8 cellular contexts compared by ENCODE assay signal in genomic region chr14:100025111-100025510, GRCh38. TPM values are rescaled to one million over a fixed set of nuclear protein-coding genes. Genes with fewer than 3 reads are reported as not detected.
DNase-seq lines count a peak whose midpoint lies in the region; ATAC-seq and TF ChIP-seq lines count a peak whose summit lies in the region.

No MANE protein-coding gene starts in this region.

- CTCF ChIA-PET in GM10248 (lab: Yijun Ruan, JAX), result interaction anchor here (0.8 to 4.3 kb wide), 22 partner anchors 9 to 168 kb away, joined by 3 to 50 read pairs (median 4); no protein-coding TSS in a partner anchor

- H3K36me3 ChIP-seq in RWPE2 (ENCODE audit: low read depth), result no peaks in the 10 kb centered on the region

- H3K27ac Mint-ChIP-seq in dendritic cell treated with granulocyte-macrophage colony-stimulating factor and Interleukin-4, amounts not matched to agents 40 ng/mL and 50 ng/mL, for 4 days, result peak overlapping the region; percentile 9
- peak overlapping the region; percentile 81 for H3K27ac Mint-ChIP-seq in osteocyte (ENCODE audit: unreplicated experiment)

- intact Hi-C loops in dendritic cell treated with granulocyte-macrophage colony-stimulating factor and Interleukin-4, amounts not matched to agents 40 ng/mL and 50 ng/mL, for 4 days (cut with micrococcal nuclease), result loop anchor here (2.0 kb wide), 1 partner anchor 42 kb away; no protein-coding TSS in a partner anchor

- H3K4me1 Mint-ChIP-seq in dendritic cell treated with granulocyte-macrophage colony-stimulating factor and Interleukin-4, amounts not matched to agents 40 ng/mL and 50 ng/mL, for 4 days (ENCODE audit: low read depth), result peaks cover 10% of the 10 kb centered on the region
- peaks cover 82% of the 10 kb centered on the region for H3K4me1 Mint-ChIP-seq in osteocyte (ENCODE audit: unreplicated experiment)

- peak; percentile 53 for DNase-seq in GM10248 (ENCODE audit: extremely low spot score)
- DNase-seq in RWPE2 (ENCODE audit: low spot score), result no peak
- no peak for DNase-seq in osteocyte (ENCODE audit: extremely low spot score, unreplicated experiment)
- DNase-seq in NCI-H2081 (lab: John Stamatoyannopoulos, UW), result no peak
- no peak for DNase-seq in NCI-H748 treated with DMSO at 0.1 percent for 48 hours (lab: John Stamatoyannopoulos, UW)

- no peaks in the 10 kb centered on the region for H3K27me3 Mint-ChIP-seq in dendritic cell treated with granulocyte-macrophage colony-stimulating factor and Interleukin-4, amounts not matched to agents 40 ng/mL and 50 ng/mL, for 4 days
- no peaks in the 10 kb centered on the region for H3K27me3 Mint-ChIP-seq in osteocyte (ENCODE audit: unreplicated experiment)

- no peaks in the 10 kb centered on the region for H3K27me3 ChIP-seq in RWPE2 (ENCODE audit: insufficient read depth, poor library complexity, severe bottlenecking)

- no peak overlapping the region for H3K4me3 ChIP-seq in RWPE2 (ENCODE audit: severe bottlenecking)

- POLR2A ChIA-PET in GM10248 (lab: Yijun Ruan, JAX), result no interaction called here

- no peak overlapping the region for H3K27ac ChIP-seq in RWPE2 (ENCODE audit: poor library complexity, severe bottlenecking)

- H3K9me3 Mint-ChIP-seq in dendritic cell treated with granulocyte-macrophage colony-stimulating factor and Interleukin-4, amounts not matched to agents 40 ng/mL and 50 ng/mL, for 4 days, result no peaks in the 10 kb centered on the region
- H3K9me3 Mint-ChIP-seq in osteocyte (ENCODE audit: unreplicated experiment), result no peaks in the 10 kb centered on the region

- peak; percentile 57 for ATAC-seq in HG02981 (IDR thresholded peaks at IDR 0.05; ENCODE audit: unreplicated experiment)
- peak; percentile 85 for ATAC-seq in RWPE2 (ENCODE audit: low read depth)
- no peak for ATAC-seq in HG03175 (IDR thresholded peaks at IDR 0.05; ENCODE audit: unreplicated experiment)

- TF ChIP-seq CTCF in GM10248 (IDR thresholded peaks at IDR 0.05; ENCODE audit: control extremely low read depth, extremely low read depth, low read depth, missing control alignments) (peak; percentile 59), RWPE2 (IDR thresholded peaks at IDR 0.05; ENCODE audit: poor library complexity, severe bottlenecking) (peak; percentile 75), osteocyte (IDR thresholded peaks at IDR 0.05) (peak; percentile 38)

- no peaks in the 10 kb centered on the region for H3K9me3 ChIP-seq in RWPE2 (ENCODE audit: severe bottlenecking)

- peaks cover 15% of the 10 kb centered on the region for H3K4me1 ChIP-seq in RWPE2 (ENCODE audit: insufficient read depth, poor library complexity, severe bottlenecking)

- no peaks in the 10 kb centered on the region for H3K36me3 Mint-ChIP-seq in dendritic cell treated with granulocyte-macrophage colony-stimulating factor and Interleukin-4, amounts not matched to agents 40 ng/mL and 50 ng/mL, for 4 days (ENCODE audit: low read depth)
- peaks cover 2% of the 10 kb centered on the region for H3K36me3 Mint-ChIP-seq in osteocyte (ENCODE audit: unreplicated experiment)

- no peak overlapping the region for H3K4me3 Mint-ChIP-seq in dendritic cell treated with granulocyte-macrophage colony-stimulating factor and Interleukin-4, amounts not matched to agents 40 ng/mL and 50 ng/mL, for 4 days
- no peak overlapping the region for H3K4me3 Mint-ChIP-seq in osteocyte (ENCODE audit: unreplicated experiment)

RNA-seq across cellular contexts. Expression of gene EVL, which starts 40.1 kb away (rescaled TPM):
- 136 and 157 TPM in 2 replicates for total RNA-seq in osteocyte
